Comparison of ENCODE assay signal across 19 cellular contexts in the genomic region with DNA sequence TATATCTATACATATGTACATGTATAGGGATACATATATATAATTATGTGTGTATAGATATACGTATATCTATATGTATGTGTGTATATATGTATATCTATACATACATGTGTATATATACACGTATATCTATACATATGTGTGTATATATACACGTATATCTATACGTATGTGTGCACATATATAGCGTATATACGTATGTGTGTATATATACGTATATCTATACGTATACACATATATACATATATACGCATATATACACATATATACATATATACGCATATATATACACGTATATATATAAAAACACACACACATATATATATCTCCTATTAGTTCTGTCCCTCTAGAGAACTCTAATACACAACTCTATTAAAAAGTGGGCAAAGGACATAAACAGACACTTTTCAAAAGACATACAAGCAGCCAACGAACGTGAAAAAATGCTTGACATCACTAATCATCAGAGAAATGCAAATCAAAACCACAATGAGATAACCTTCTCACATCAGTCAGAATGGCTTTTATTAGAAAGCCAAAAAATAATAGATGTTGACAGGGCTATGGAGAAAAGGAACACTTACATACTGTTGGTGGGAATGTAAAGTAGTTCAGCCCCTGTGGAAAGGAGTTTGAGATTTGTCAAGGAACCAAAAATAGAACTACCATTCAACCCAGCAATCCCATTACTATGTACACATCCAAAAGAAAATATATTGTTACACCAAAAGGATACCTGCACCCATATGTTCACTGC. TPM values are rescaled to one million over a fixed set of nuclear protein-coding genes. Genes with fewer than 3 reads are reported as not detected.
A peak's percentile ranks its signal among the peaks of the same experiment; 100 is the strongest.
DNase-seq lines count a peak whose midpoint lies in the region; ATAC-seq and TF ChIP-seq lines count a peak whose summit lies in the region.
"Had no signal": no experiment of that assay in that cellular context is flagged by ENCODE, and none has a peak within 500 bp of the region (broad histone marks: within the 10 kb centered on the region; RNA-seq: fewer than 3 reads in every experiment).

No MANE protein-coding gene starts in this region.

- no peak for TF ChIP-seq CTCF in SK-N-SH (IDR thresholded peaks at IDR 0.05)
- TF ChIP-seq CTCF in choroid plexus epithelial cell (conservative IDR thresholded peaks at IDR 0.05; ENCODE audit: low read depth, low read length) = no peak
- no peak for TF ChIP-seq CTCF in breast epithelium (IDR thresholded peaks at IDR 0.05)
- no peak for TF ChIP-seq CTCF in uterus (IDR thresholded peaks at IDR 0.05)

- H3K79me2 ChIP-seq in SK-N-SH (ENCODE audit: insufficient read depth) = no peaks in the 10 kb centered on the region

- peaks cover 6 to 25% of the 10 kb centered on the region in 2 experiments for H3K36me3 ChIP-seq in SK-N-SH (replicated peaks in 1 of 2; ENCODE audit: control insufficient read depth in 1 of 2, insufficient read depth in 2 of 2, low read length in 1 of 2)
- H3K36me3 ChIP-seq in mesenchymal stem cell (ENCODE audit: control insufficient read depth in 1 of 2, insufficient read depth in 2 of 2, low read depth in 1 of 2, low read length in 2 of 2) = peaks cover 28 to 37% of the 10 kb centered on the region in 2 experiments
- no peaks in the 10 kb centered on the region for H3K36me3 ChIP-seq in breast epithelium
- H3K36me3 ChIP-seq in uterus = no peaks in the 10 kb centered on the region

- peaks cover under 1% of the 10 kb centered on the region for H3K79me1 ChIP-seq in mesenchymal stem cell (replicated peaks; ENCODE audit: low read length, poor library complexity, severe bottlenecking)

- no peaks in the 10 kb centered on the region for H3K27me3 ChIP-seq in SK-N-SH (ENCODE audit: insufficient read depth)
- H3K27me3 ChIP-seq in mesenchymal stem cell (ENCODE audit: control insufficient read depth in 1 of 2, insufficient read depth in 1 of 2, low read length in 2 of 2) = no peaks in the 10 kb centered on the region
- no peaks in the 10 kb centered on the region for H3K27me3 ChIP-seq in breast epithelium
- no peaks in the 10 kb centered on the region for H3K27me3 ChIP-seq in uterus
- H3K27me3 ChIP-seq: MG63 had no signal

- H3K9me3 ChIP-seq in SK-N-SH (no peaks in the 10 kb centered on the region), mesenchymal stem cell (ENCODE audit: control insufficient read depth, low read length) (no peaks in the 10 kb centered on the region), breast epithelium (no peaks in the 10 kb centered on the region), uterus (no peaks in the 10 kb centered on the region)
- H3K9me3 ChIP-seq: MG63 had no signal

- H2BK120ac ChIP-seq in mesenchymal stem cell (ENCODE audit: low read depth, low read length) = no peak overlapping the region

- H2BK12ac ChIP-seq in mesenchymal stem cell (ENCODE audit: low read length in 2 of 2) = no peak overlapping the region

- H3K4me1 ChIP-seq in SK-N-SH (ENCODE audit: control insufficient read depth in 1 of 2, insufficient read depth in 2 of 2, low read depth in 1 of 2, low read length in 1 of 2) (no peaks in the 10 kb centered on the region), mesenchymal stem cell (ENCODE audit: control insufficient read depth, insufficient read depth, low read depth, low read length) (peaks cover 2% of the 10 kb centered on the region), breast epithelium (no peaks in the 10 kb centered on the region), uterus (no peaks in the 10 kb centered on the region)

- TF ChIP-seq POLR2A in breast epithelium (IDR thresholded peaks at IDR 0.05) (no peak), uterus (IDR thresholded peaks at IDR 0.05) (no peak)

- H4K91ac ChIP-seq in mesenchymal stem cell (ENCODE audit: low read length) = no peak overlapping the region

- TF ChIP-seq EP300 in SK-N-SH (IDR thresholded peaks at IDR 0.05; ENCODE audit: borderline replicate concordance in 1 of 2, low read depth in 1 of 2, low read length in 1 of 2) = no peak

- POLR2A ChIA-PET in SK-N-SH (lab: Yijun Ruan, JAX) = no interaction called here

- H3F3A ChIP-seq in SK-N-SH (replicated peaks; ENCODE audit: insufficient read depth) = peaks cover 4% of the 10 kb centered on the region

- H2BK15ac ChIP-seq in mesenchymal stem cell (ENCODE audit: low read depth, poor library complexity, severe bottlenecking) = no peak overlapping the region

- H3K9ac ChIP-seq in SK-N-SH (no peak overlapping the region), mesenchymal stem cell (ENCODE audit: low read length) (no peak overlapping the region)

- H3K14ac ChIP-seq in mesenchymal stem cell (ENCODE audit: low read length in 2 of 2) = no peak overlapping the region

- WGBS in SK-N-SH (ENCODE audit: low lambda C conversion rate) = 95% methylated on average over 13 of the region's 13 CpGs
- 98% methylated on average over 8 of the region's 13 CpGs for WGBS in mesenchymal stem cell

- DNase-seq in EH (ENCODE audit: low read depth) (peak; percentile 11), SK-N-SH (no peak), choroid plexus epithelial cell (ENCODE audit: low read depth) (peak; percentile 75), mesenchymal stem cell (peak; percentile 16), HuH-7 (ENCODE audit: low spot score) (no peak), breast epithelium (ENCODE audit: low spot score in 2 of 2) (no peak), left colon (no peak), uterus (no peak)
- DNase-seq: C1 segment of cervical spinal cord; CD8-positive, alpha-beta memory T cell; Karpas-422; MG63; NCI-H1048; NCI-H1436; NCI-H1930; NCI-H345; NCI-H524 treated with DMSO at 0.1 percent for 48 hours; PC-3 had no signal

- no peak for TF ChIP-seq RAD21 in SK-N-SH (IDR thresholded peaks at IDR 0.05; ENCODE audit: low read length)

- no peak overlapping the region for H3K23ac ChIP-seq in mesenchymal stem cell (ENCODE audit: low read length in 2 of 2)

- H3K4me2 ChIP-seq in SK-N-SH (no peak overlapping the region), mesenchymal stem cell (ENCODE audit: low read length, poor library complexity, severe bottlenecking) (no peak overlapping the region)

- no peak for ATAC-seq in left colon
- ATAC-seq: PC-3 had no signal

- H2AK5ac ChIP-seq in mesenchymal stem cell (ENCODE audit: low read length, severe bottlenecking) = no peak overlapping the region

- H4K20me1 ChIP-seq in SK-N-SH (ENCODE audit: insufficient read depth) = no peaks in the 10 kb centered on the region

- H2AFZ ChIP-seq in SK-N-SH (ENCODE audit: low read depth) = no peak overlapping the region
- H2AFZ ChIP-seq in mesenchymal stem cell (ENCODE audit: low read depth, low read length) = no peak overlapping the region

- no peak overlapping the region for H3K4me3 ChIP-seq in SK-N-SH (ENCODE audit: low read depth in 2 of 2, low read length in 1 of 2)
- H3K4me3 ChIP-seq in choroid plexus epithelial cell (ENCODE audit: low read depth, low read length) = no peak overlapping the region
- no peak overlapping the region for H3K4me3 ChIP-seq in mesenchymal stem cell (ENCODE audit: insufficient read depth in 1 of 2, low read depth in 1 of 2, low read length in 2 of 2)
- H3K4me3 ChIP-seq in breast epithelium = no peak overlapping the region
- H3K4me3 ChIP-seq in uterus = no peak overlapping the region
- H3K4me3 ChIP-seq: MG63 had no signal

- no peaks in the 10 kb centered on the region for H3K9me2 ChIP-seq in SK-N-SH

- intact Hi-C loops in breast epithelium (cut with DNase I; ENCODE audit: low total_unique reads) = no loop called here
- intact Hi-C loops in left colon (cut with DNase I, micrococcal nuclease) = no loop called here
- intact Hi-C loops in uterus (cut with DNase I; ENCODE audit: low total_unique reads) = no loop called here

- H3K27ac ChIP-seq in SK-N-SH (ENCODE audit: low read depth in 2 of 2, low read length in 1 of 2) (no peak overlapping the region), mesenchymal stem cell (ENCODE audit: low read length, poor library complexity, severe bottlenecking) (no peak overlapping the region), breast epithelium (no peak overlapping the region), uterus (no peak overlapping the region)
- H3K27ac ChIP-seq: RWPE1 had no signal

- CTCF ChIA-PET in SK-N-SH (lab: Yijun Ruan, JAX) = interaction anchor here (1.0 to 13.3 kb wide), 2 partner anchors 144 to 149 kb away, joined by 4 to 305 read pairs; no protein-coding TSS in a partner anchor

- H2BK5ac ChIP-seq in mesenchymal stem cell (ENCODE audit: low read depth, low read length, poor library complexity, severe bottlenecking) = no peak overlapping the region

- no peak overlapping the region for H4K8ac ChIP-seq in mesenchymal stem cell (ENCODE audit: low read length)

- no peak overlapping the region for H3K4ac ChIP-seq in mesenchymal stem cell (ENCODE audit: low read depth in 1 of 2, low read length in 2 of 2)

- no peak overlapping the region for H3K18ac ChIP-seq in mesenchymal stem cell (ENCODE audit: low read depth in 1 of 2, low read length in 2 of 2)

TF ChIP-seq in SK-N-SH, 30 proteins besides CTCF, POLR2A, EP300 and RAD21 (continues in another document):
- no peak for TF ChIP-seq FOSL2 (IDR thresholded peaks at IDR 0.05; ENCODE audit: borderline replicate concordance, low read depth)

RNA-seq across cellular contexts. Expression of a gene that starts 22.0 kb away (rescaled TPM):
- 59.8 and 95.2 TPM in 2 replicates for polyA plus RNA-seq in SK-N-SH (2012; rRNA removed)
- 26.4 and 50.4 TPM in 2 replicates for polyA plus RNA-seq in SK-N-SH (2012; cell fraction: cytosol; rRNA removed)
- 120 and 190 TPM in 2 replicates for polyA plus RNA-seq in SK-N-SH (2012; cell fraction: nucleus; rRNA removed)
- 54.5 TPM for polyA plus RNA-seq in mesenchymal stem cell (2013, experiment 1 of 2)
- 54.2 TPM for polyA plus RNA-seq in mesenchymal stem cell (2013, experiment 2 of 2)
- total RNA-seq in breast epithelium = 10 to 100 TPM; 27.2 to 52.0 (median 42.9) TPM
- total RNA-seq in left colon = 100 to 1,000 TPM; 102 to 104 TPM
- total RNA-seq in uterus = 10 to 100 TPM in 3 of 4 donors, 1 to 10 TPM in 1; 4.6 to 95.4 (median 36.9) TPM

RNA-seq across cellular contexts. Expression of a gene that starts 31.4 kb away (rescaled TPM):
- polyA plus RNA-seq in SK-N-SH (2012; rRNA removed) = 86.6 and 89.4 TPM in 2 replicates
- polyA plus RNA-seq in SK-N-SH (2012; cell fraction: cytosol; rRNA removed) = 68.1 and 79.1 TPM in 2 replicates
- polyA plus RNA-seq in SK-N-SH (2012; cell fraction: nucleus; rRNA removed) = 66.0 and 75.5 TPM in 2 replicates
- polyA plus RNA-seq in mesenchymal stem cell (2013, experiment 1 of 2) = 32.4 TPM
- 29.5 TPM for polyA plus RNA-seq in mesenchymal stem cell (2013, experiment 2 of 2)
- 10 to 100 TPM; 27.5 to 38.3 (median 28.3) TPM for total RNA-seq in breast epithelium
- total RNA-seq in left colon = 10 to 100 TPM; 19.0 to 26.0 TPM
- 10 to 100 TPM in 2 of 4 donors, 1 to 10 TPM in 2; 4.4 to 27.3 (median 14.1) TPM for total RNA-seq in uterus

RNA-seq across cellular contexts. Expression of a gene that starts 31.5 kb away (rescaled TPM):
- polyA plus RNA-seq in SK-N-SH (2012; rRNA removed) = 244 and 301 TPM in 2 replicates
- 157 and 199 TPM in 2 replicates for polyA plus RNA-seq in SK-N-SH (2012; cell fraction: cytosol; rRNA removed)
- polyA plus RNA-seq in SK-N-SH (2012; cell fraction: nucleus; rRNA removed) = 189 and 235 TPM in 2 replicates
- 286 TPM for polyA plus RNA-seq in mesenchymal stem cell (2013, experiment 1 of 2)
- polyA plus RNA-seq in mesenchymal stem cell (2013, experiment 2 of 2) = 277 TPM
- total RNA-seq in breast epithelium (10 to 100 TPM; 52.0 to 63.3 (median 61.8) TPM), left colon (100 to 1,000 TPM; 226 to 284 TPM), uterus (10 to 100 TPM; 24.3 to 88.4 (median 30.0) TPM)

Comparison
In these comparisons a context has a peak if more than half of its experiments do, and no peak if none do; other contexts are left out.
1. DNase-seq: peak in EH (single experiment), choroid plexus epithelial cell (single experiment) and mesenchymal stem cell (single experiment); none in SK-N-SH (single experiment), HuH-7 (single experiment), breast epithelium (0 of 2), left colon (0 of 2) and uterus (0 of 2).